ENCODE assay signal across 17 cellular contexts in the genomic region with DNA sequence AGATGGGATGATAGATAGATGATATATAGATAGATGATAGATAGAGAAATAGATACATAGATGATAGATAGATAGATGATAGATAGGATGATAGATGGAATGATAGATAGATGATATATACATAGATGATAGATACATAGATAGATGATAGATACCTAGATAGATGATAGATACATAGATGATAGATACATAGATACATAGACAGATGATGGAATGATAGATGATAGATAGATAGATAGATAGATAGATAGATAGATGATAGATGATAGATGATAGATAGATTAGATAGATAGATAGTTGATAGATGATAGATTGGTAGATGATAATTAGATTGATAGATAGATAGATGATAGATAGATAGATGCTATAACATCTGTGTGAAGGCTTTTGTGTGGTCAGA.
A peak's percentile ranks its signal among the peaks of the same experiment; 100 is the strongest.
DNase-seq lines count a peak whose midpoint lies in the region; ATAC-seq and TF ChIP-seq lines count a peak whose summit lies in the region.
"Had no signal": no experiment of that assay in that cellular context is flagged by ENCODE, and none has a peak within 500 bp of the region (broad histone marks: within the 10 kb centered on the region; RNA-seq: fewer than 3 reads in every experiment).

No MANE protein-coding gene starts in this region.

- TF ChIP-seq POLR2A in upper lobe of left lung (IDR thresholded peaks at IDR 0.05): no peak

- H3K27ac Mint-ChIP-seq in CD14-positive monocyte: peak overlapping the region; percentile 91 to 96 (median 94)

- H3K4me3 ChIP-seq in neutrophil (ENCODE audit: low read depth in 1 of 2, low read length in 1 of 2) (peak overlapping the region in 1 of 2 experiments; percentile 57), upper lobe of left lung (no peak overlapping the region)
- H3K4me3 ChIP-seq: Peyer's patch, SJCRH30 had no signal

- no peaks in the 10 kb centered on the region for H3K36me3 ChIP-seq in neutrophil
- no peaks in the 10 kb centered on the region for H3K36me3 ChIP-seq in upper lobe of left lung
- H3K36me3 ChIP-seq: Peyer's patch, SJCRH30 had no signal

- peaks cover 0 to 2% of the 10 kb centered on the region in 2 donors for H3K36me3 Mint-ChIP-seq in CD14-positive monocyte

- intact Hi-C loops in CD14-positive monocyte (cut with micrococcal nuclease): loop anchor here (5.0 kb wide), 3 partner anchors 42 to 82 kb away; no protein-coding TSS in a partner anchor

- TF ChIP-seq EP300 in upper lobe of left lung (IDR thresholded peaks at IDR 0.05): no peak

- H3K27me3 ChIP-seq in neutrophil (no peaks in the 10 kb centered on the region), upper lobe of left lung (no peaks in the 10 kb centered on the region)
- H3K27me3 ChIP-seq: Peyer's patch had no signal

- TF ChIP-seq CTCF in CD14-positive monocyte (IDR thresholded peaks at IDR 0.05): no peak
- no peak for TF ChIP-seq CTCF in neutrophil (IDR thresholded peaks at IDR 0.05)
- no peak for TF ChIP-seq CTCF in upper lobe of left lung (IDR thresholded peaks at IDR 0.05)

- peaks cover 0 to 2% (median 0%) of the 10 kb centered on the region in 3 donors for H3K27me3 Mint-ChIP-seq in CD14-positive monocyte (ENCODE audit: low read depth in 3 of 3)

- ATAC-seq in upper lobe of left lung (ENCODE audit: low FRiP score in 2 of 2): no peak
- ATAC-seq in HG02610 (IDR thresholded peaks at IDR 0.05; ENCODE audit: unreplicated experiment): no peak
- no peak for ATAC-seq in GM18873 (IDR thresholded peaks at IDR 0.05; ENCODE audit: low FRiP score, unreplicated experiment)

- H3K27ac ChIP-seq in neutrophil: peak overlapping the region; percentile 90
- peak overlapping the region in 3 of 4 donors; percentile 69 to 74 (median 72) for H3K27ac ChIP-seq in upper lobe of left lung
- H3K27ac ChIP-seq: Peyer's patch, SJCRH30 had no signal

- no peak for DNase-seq in CD14-positive monocyte (ENCODE audit: low spot score)
- DNase-seq in HEK293T (ENCODE audit: extremely low spot score): no peak
- no peak for DNase-seq in upper lobe of left lung
- no peak for DNase-seq in NCI-H510A (lab: John Stamatoyannopoulos, UW)
- DNase-seq: EL, GF-D8, GOT3, HCEC 1CT, NCI-H1694, NCI-H2081, NCI-H2171, NCI-H526, Peyer's patch, SJCRH30 had no signal

- H3K4me3 Mint-ChIP-seq in CD14-positive monocyte: no peak overlapping the region

- no peaks in the 10 kb centered on the region for H3K9me3 Mint-ChIP-seq in CD14-positive monocyte

- no peaks in the 10 kb centered on the region for H3K9me3 ChIP-seq in neutrophil
- H3K9me3 ChIP-seq in upper lobe of left lung: no peaks in the 10 kb centered on the region
- H3K9me3 ChIP-seq: Peyer's patch, SJCRH30 had no signal

- CTCF ChIA-PET in HEK293T (lab: Yijun Ruan, JAX): no interaction called here

- POLR2A ChIA-PET in HEK293T (lab: Yijun Ruan, JAX): no interaction called here

- H3K4me1 Mint-ChIP-seq in CD14-positive monocyte: peaks cover 83% of the 10 kb centered on the region

- H3K4me1 ChIP-seq in neutrophil (ENCODE audit: control insufficient read depth in 1 of 2, insufficient read depth in 1 of 2, low read depth in 1 of 2, low read length in 1 of 2) (peaks cover 77 to 84% of the 10 kb centered on the region in 2 experiments), upper lobe of left lung (peaks cover 15 to 33% (median 25%) of the 10 kb centered on the region in 4 donors)

TF ChIP-seq in HEK293T, 16 proteins besides CTCF, POLR2A, EP300 and RAD21:
- 0 out of 2 replicates have a peak, but pooled peaks have one; percentile 14 for TF ChIP-seq L3MBTL2 (conservative IDR thresholded peaks at IDR 0.05)
- no peak for TF ChIP-seq FOXA1 (IDR thresholded peaks at IDR 0.05)
- peak; percentile 53; the same call in 1 of the 2 replicates for TF ChIP-seq SUZ12 (IDR thresholded peaks at IDR 0.05)
